ENCODE assay signal across 1 cellular context in genomic region chr6:113636357-113636824, GRCh38.
A peak's percentile ranks its signal among the peaks of the same experiment; 100 is the strongest.
TF ChIP-seq lines count a peak whose summit lies in the region.

No MANE protein-coding gene starts in this region.

TF ChIP-seq in HepG2, 621 proteins besides CTCF, POLR2A, EP300 and RAD21 (continued from another document and continues in another):
- TF ChIP-seq ZKSCAN1 (IDR thresholded peaks at IDR 0.05; ENCODE audit: low read length) (no peak), MTERF4 (CRISPR knock-in tag; IDR thresholded peaks at IDR 0.05) (no peak), SP140L (CRISPR knock-in tag; IDR thresholded peaks at IDR 0.05; ENCODE audit: borderline replicate concordance) (no peak), RARA (CRISPR knock-in tag; IDR thresholded peaks at IDR 0.05) (0 out of 2 replicates have a peak, but pooled peaks have one; percentile 5), KLF13 (CRISPR knock-in tag; IDR thresholded peaks at IDR 0.05) (no peak), ZNF766 (CRISPR knock-in tag; IDR thresholded peaks at IDR 0.05; ENCODE audit: borderline replicate concordance) (no peak), ATF4 (CRISPR knock-in tag; IDR thresholded peaks at IDR 0.05) (no peak), ZNF703 (CRISPR knock-in tag; IDR thresholded peaks at IDR 0.05; ENCODE audit: borderline replicate concordance) (no peak), IRF2 (CRISPR knock-in tag; IDR thresholded peaks at IDR 0.05) (no peak), ARID5B (CRISPR knock-in tag; IDR thresholded peaks at IDR 0.05) (peak; percentile 56), ZNF549 (CRISPR knock-in tag; IDR thresholded peaks at IDR 0.05) (no peak), TEAD3 (CRISPR knock-in tag; optimal IDR thresholded peaks at IDR 0.05; ENCODE audit: borderline replicate concordance) (peak; percentile 92), ZNF331 (CRISPR knock-in tag; IDR thresholded peaks at IDR 0.05) (0 out of 2 replicates have a peak, but pooled peaks have one; percentile 14), ZBTB21 (CRISPR knock-in tag; IDR thresholded peaks at IDR 0.05) (no peak), SAP130 (CRISPR knock-in tag; IDR thresholded peaks at IDR 0.05; ENCODE audit: low read depth) (0 out of 2 replicates have a peak, but pooled peaks have one; percentile 23), ELK4 (CRISPR knock-in tag; IDR thresholded peaks at IDR 0.05; ENCODE audit: borderline replicate concordance) (no peak), PITX1 (CRISPR knock-in tag; IDR thresholded peaks at IDR 0.05) (peak; percentile 48; the same call in 1 of the 2 replicates), KDM4B (CRISPR knock-in tag; IDR thresholded peaks at IDR 0.05) (no peak), NCOA2 (CRISPR knock-in tag; IDR thresholded peaks at IDR 0.05) (no peak), PAXIP1 (CRISPR knock-in tag; conservative IDR thresholded peaks at IDR 0.05) (0 out of 2 replicates have a peak, but pooled peaks have one; percentile 26), RXRB (CRISPR knock-in tag; IDR thresholded peaks at IDR 0.05; ENCODE audit: borderline replicate concordance) (no peak), FOXA3 (CRISPR knock-in tag; IDR thresholded peaks at IDR 0.05) (peak; percentile 17; the same call in 1 of the 2 replicates), NFKBIZ (CRISPR knock-in tag; IDR thresholded peaks at IDR 0.05) (no peak), TRIM24 (CRISPR knock-in tag; IDR thresholded peaks at IDR 0.05) (no peak)
- TF ChIP-seq, protein P1, sequence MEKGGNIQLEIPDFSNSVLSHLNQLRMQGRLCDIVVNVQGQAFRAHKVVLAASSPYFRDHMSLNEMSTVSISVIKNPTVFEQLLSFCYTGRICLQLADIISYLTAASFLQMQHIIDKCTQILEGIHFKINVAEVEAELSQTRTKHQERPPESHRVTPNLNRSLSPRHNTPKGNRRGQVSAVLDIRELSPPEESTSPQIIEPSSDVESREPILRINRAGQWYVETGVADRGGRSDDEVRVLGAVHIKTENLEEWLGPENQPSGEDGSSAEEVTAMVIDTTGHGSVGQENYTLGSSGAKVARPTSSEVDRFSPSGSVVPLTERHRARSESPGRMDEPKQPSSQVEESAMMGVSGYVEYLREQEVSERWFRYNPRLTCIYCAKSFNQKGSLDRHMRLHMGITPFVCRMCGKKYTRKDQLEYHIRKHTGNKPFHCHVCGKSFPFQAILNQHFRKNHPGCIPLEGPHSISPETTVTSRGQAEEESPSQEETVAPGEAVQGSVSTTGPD (CRISPR knock-in tag; IDR thresholded peaks at IDR 0.05) = no peak
- TF ChIP-seq, protein P2, sequence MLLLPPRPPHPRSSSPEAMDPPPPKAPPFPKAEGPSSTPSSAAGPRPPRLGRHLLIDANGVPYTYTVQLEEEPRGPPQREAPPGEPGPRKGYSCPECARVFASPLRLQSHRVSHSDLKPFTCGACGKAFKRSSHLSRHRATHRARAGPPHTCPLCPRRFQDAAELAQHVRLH (CRISPR knock-in tag; IDR thresholded peaks at IDR 0.05; ENCODE audit: borderline replicate concordance, low read depth) = no peak
- TF ChIP-seq, protein P3, sequence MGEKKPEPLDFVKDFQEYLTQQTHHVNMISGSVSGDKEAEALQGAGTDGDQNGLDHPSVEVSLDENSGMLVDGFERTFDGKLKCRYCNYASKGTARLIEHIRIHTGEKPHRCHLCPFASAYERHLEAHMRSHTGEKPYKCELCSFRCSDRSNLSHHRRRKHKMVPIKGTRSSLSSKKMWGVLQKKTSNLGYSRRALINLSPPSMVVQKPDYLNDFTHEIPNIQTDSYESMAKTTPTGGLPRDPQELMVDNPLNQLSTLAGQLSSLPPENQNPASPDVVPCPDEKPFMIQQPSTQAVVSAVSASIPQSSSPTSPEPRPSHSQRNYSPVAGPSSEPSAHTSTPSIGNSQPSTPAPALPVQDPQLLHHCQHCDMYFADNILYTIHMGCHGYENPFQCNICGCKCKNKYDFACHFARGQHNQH (CRISPR knock-in tag; IDR thresholded peaks at IDR 0.05) = 0 out of 2 replicates have a peak, but pooled peaks have one; percentile 37
- TF ChIP-seq, protein P4, sequence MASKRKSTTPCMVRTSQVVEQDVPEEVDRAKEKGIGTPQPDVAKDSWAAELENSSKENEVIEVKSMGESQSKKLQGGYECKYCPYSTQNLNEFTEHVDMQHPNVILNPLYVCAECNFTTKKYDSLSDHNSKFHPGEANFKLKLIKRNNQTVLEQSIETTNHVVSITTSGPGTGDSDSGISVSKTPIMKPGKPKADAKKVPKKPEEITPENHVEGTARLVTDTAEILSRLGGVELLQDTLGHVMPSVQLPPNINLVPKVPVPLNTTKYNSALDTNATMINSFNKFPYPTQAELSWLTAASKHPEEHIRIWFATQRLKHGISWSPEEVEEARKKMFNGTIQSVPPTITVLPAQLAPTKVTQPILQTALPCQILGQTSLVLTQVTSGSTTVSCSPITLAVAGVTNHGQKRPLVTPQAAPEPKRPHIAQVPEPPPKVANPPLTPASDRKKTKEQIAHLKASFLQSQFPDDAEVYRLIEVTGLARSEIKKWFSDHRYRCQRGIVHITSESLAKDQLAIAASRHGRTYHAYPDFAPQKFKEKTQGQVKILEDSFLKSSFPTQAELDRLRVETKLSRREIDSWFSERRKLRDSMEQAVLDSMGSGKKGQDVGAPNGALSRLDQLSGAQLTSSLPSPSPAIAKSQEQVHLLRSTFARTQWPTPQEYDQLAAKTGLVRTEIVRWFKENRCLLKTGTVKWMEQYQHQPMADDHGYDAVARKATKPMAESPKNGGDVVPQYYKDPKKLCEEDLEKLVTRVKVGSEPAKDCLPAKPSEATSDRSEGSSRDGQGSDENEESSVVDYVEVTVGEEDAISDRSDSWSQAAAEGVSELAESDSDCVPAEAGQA (IDR thresholded peaks at IDR 0.05; ENCODE audit: low read depth) = no peak
- TF ChIP-seq, protein P4 (CRISPR knock-in tag; IDR thresholded peaks at IDR 0.05; ENCODE audit: borderline replicate concordance) = no peak
- TF ChIP-seq, protein P5, sequence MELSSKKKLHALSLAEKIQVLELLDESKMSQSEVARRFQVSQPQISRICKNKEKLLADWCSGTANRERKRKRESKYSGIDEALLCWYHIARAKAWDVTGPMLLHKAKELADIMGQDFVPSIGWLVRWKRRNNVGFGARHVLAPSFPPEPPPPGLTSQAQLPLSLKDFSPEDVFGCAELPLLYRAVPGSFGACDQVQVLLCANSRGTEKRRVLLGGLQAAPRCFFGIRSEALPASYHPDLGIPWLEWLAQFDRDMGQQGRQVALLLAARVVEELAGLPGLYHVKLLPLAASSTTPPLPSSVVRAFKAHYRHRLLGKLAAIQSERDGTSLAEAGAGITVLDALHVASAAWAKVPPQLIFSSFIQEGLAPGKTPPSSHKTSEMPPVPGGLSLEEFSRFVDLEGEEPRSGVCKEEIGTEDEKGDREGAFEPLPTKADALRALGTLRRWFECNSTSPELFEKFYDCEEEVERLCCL (CRISPR knock-in tag; IDR thresholded peaks at IDR 0.05; ENCODE audit: borderline replicate concordance) = no peak
